ENCODE assay signal across 27 cellular contexts in genomic region chr4:62930884-62931283, GRCh38.
"Had no signal": no experiment of that assay in that cellular context is flagged by ENCODE, and none has a peak within 500 bp of the region (broad histone marks: within the 10 kb centered on the region; RNA-seq: fewer than 3 reads in every experiment).

No MANE protein-coding gene starts in this region.

- H3K27ac Mint-ChIP-seq: mesothelial cell of epicardium; naive B cell; natural killer cell; nephron progenitor cell; neural progenitor cell; stimulated activated memory B cell treated with anti-CD40 and anti-IgM and Interleukin-4, amounts not matched to agents 10 μg/mL and 1 μg/mL and 100 μg/mL, for 72 hours; stimulated activated naive CD8-positive, alpha-beta T cell treated with anti-CD3 and anti-CD28 coated beads, Interleukin-15, amount 100 ng/mL, for 72 hours; type B pancreatic cell had no signal

- H3K36me3 ChIP-seq: lower lobe of right lung, neural progenitor cell, neutrophil, tibial nerve, uterus had no signal

- H3K4me2 ChIP-seq: neural progenitor cell had no signal

- H3K4me1 ChIP-seq: lower lobe of right lung, neural progenitor cell, parathyroid adenoma, psoas muscle, tibial nerve, uterus had no signal

- H3K27ac ChIP-seq: lower lobe of right lung, neural progenitor cell, neutrophil, parathyroid adenoma, psoas muscle, tibial nerve, uterus had no signal

- H3K4me1 Mint-ChIP-seq: mesothelial cell of epicardium; naive B cell; natural killer cell; nephron progenitor cell; neural progenitor cell; stimulated activated memory B cell treated with anti-CD40 and anti-IgM and Interleukin-4, amounts not matched to agents 10 μg/mL and 1 μg/mL and 100 μg/mL, for 72 hours; stimulated activated naive CD8-positive, alpha-beta T cell treated with anti-CD3 and anti-CD28 coated beads, Interleukin-15, amount 100 ng/mL, for 72 hours had no signal

- H3K9ac ChIP-seq: neural progenitor cell, parathyroid adenoma had no signal

- H3K9me3 Mint-ChIP-seq: nephron progenitor cell, type B pancreatic cell had no signal

- H3K4me3 Mint-ChIP-seq: mesothelial cell of epicardium; naive B cell; natural killer cell; nephron progenitor cell; neural progenitor cell; stimulated activated memory B cell treated with anti-CD40 and anti-IgM and Interleukin-4, amounts not matched to agents 10 μg/mL and 1 μg/mL and 100 μg/mL, for 72 hours; stimulated activated naive CD8-positive, alpha-beta T cell treated with anti-CD3 and anti-CD28 coated beads, Interleukin-15, amount 100 ng/mL, for 72 hours; type B pancreatic cell had no signal

- H3K36me3 Mint-ChIP-seq: mesothelial cell of epicardium; naive B cell; natural killer cell; neural progenitor cell; stimulated activated memory B cell treated with anti-CD40 and anti-IgM and Interleukin-4, amounts not matched to agents 10 μg/mL and 1 μg/mL and 100 μg/mL, for 72 hours; type B pancreatic cell had no signal

- FAIRE-seq: kidney had no signal

- H2AFZ ChIP-seq: neural progenitor cell, parathyroid adenoma had no signal

- H3K4me3 ChIP-seq: lower lobe of right lung, neural progenitor cell, psoas muscle, tibial nerve, uterus had no signal

- ATAC-seq: lower lobe of right lung; natural killer cell; psoas muscle; sciatic nerve; stimulated activated memory B cell treated with anti-CD40 and anti-IgM and Interleukin-4, amounts not matched to agents 10 μg/mL and 1 μg/mL and 100 μg/mL, for 72 hours; stimulated activated naive CD8-positive, alpha-beta T cell treated with anti-CD3 and anti-CD28 coated beads, Interleukin-15, amount 100 ng/mL, for 72 hours had no signal

- H3K27me3 ChIP-seq: neural progenitor cell, neutrophil, tibial nerve, uterus had no signal

- DNase-seq: hippocampal formation; kidney; lower lobe of right lung; mammary epithelial cell; mesenchymal stem cell; naive B cell; natural killer cell; nephron progenitor cell; occipital lobe; psoas muscle; small intestine; stimulated activated CD4-positive, alpha-beta T cell treated with anti-CD3 and anti-CD28 coated beads, Interleukin-1b, Interleukin-23, amount 100 ng/mL, for 48 hours; stimulated activated CD4-positive, alpha-beta T cell treated with anti-CD3 and anti-CD28 coated beads, Interleukin-2, amount 100 ng/mL, for 48 hours; stimulated activated CD4-positive, alpha-beta T cell treated with anti-CD3 and anti-CD28 coated beads, Interleukin-4, amount 100 ng/mL, for 4 hours; stimulated activated CD8-positive, alpha-beta memory T cell treated with anti-CD3 and anti-CD28 coated beads, Interleukin-4, amount 100 ng/mL, for 48 hours; stimulated activated naive CD4-positive, alpha-beta T cell treated with Interleukin-2 at 50 U/mL for 16 hours; stimulated activated naive CD8-positive, alpha-beta T cell treated with anti-CD3 and anti-CD28 coated beads, Interleukin-15, amount 100 ng/mL, for 72 hours; substantia nigra; uterus had no signal

- H3K27me3 Mint-ChIP-seq: naive B cell; stimulated activated memory B cell treated with anti-CD40 and anti-IgM and Interleukin-4, amounts not matched to agents 10 μg/mL and 1 μg/mL and 100 μg/mL, for 72 hours; stimulated activated naive CD8-positive, alpha-beta T cell treated with anti-CD3 and anti-CD28 coated beads, Interleukin-15, amount 100 ng/mL, for 72 hours; type B pancreatic cell had no signal

- H3K79me2 ChIP-seq: parathyroid adenoma had no signal

- H3K9me3 ChIP-seq: lower lobe of right lung, neutrophil, psoas muscle, tibial nerve, uterus had no signal
